In the genomic region with DNA sequence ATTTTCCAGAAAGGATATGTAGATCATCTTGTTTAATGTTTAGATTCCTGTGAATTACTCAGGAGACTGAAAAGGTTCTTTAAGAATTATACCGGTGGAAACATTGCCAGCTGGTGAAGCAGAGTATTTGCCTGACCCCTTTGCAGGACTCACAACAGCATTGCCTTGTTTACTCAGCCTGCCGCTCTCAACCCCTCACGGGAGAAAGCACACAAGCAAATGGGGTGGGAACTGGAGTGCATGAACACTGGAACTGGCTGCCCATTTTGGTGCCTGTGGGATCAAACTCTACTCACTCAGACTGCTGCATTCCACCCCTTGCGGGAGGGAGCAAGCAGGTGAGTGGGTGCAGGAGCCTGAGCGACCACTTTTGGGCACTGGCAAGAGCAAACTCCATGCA, we compare ENCODE assay signal across 1 cellular context.
TF ChIP-seq lines count a peak whose summit lies in the region.

No MANE protein-coding gene starts in this region.

TF ChIP-seq in H1, 55 proteins besides CTCF, POLR2A, EP300 and RAD21 (continued from another document):
- TF ChIP-seq, protein P1, sequence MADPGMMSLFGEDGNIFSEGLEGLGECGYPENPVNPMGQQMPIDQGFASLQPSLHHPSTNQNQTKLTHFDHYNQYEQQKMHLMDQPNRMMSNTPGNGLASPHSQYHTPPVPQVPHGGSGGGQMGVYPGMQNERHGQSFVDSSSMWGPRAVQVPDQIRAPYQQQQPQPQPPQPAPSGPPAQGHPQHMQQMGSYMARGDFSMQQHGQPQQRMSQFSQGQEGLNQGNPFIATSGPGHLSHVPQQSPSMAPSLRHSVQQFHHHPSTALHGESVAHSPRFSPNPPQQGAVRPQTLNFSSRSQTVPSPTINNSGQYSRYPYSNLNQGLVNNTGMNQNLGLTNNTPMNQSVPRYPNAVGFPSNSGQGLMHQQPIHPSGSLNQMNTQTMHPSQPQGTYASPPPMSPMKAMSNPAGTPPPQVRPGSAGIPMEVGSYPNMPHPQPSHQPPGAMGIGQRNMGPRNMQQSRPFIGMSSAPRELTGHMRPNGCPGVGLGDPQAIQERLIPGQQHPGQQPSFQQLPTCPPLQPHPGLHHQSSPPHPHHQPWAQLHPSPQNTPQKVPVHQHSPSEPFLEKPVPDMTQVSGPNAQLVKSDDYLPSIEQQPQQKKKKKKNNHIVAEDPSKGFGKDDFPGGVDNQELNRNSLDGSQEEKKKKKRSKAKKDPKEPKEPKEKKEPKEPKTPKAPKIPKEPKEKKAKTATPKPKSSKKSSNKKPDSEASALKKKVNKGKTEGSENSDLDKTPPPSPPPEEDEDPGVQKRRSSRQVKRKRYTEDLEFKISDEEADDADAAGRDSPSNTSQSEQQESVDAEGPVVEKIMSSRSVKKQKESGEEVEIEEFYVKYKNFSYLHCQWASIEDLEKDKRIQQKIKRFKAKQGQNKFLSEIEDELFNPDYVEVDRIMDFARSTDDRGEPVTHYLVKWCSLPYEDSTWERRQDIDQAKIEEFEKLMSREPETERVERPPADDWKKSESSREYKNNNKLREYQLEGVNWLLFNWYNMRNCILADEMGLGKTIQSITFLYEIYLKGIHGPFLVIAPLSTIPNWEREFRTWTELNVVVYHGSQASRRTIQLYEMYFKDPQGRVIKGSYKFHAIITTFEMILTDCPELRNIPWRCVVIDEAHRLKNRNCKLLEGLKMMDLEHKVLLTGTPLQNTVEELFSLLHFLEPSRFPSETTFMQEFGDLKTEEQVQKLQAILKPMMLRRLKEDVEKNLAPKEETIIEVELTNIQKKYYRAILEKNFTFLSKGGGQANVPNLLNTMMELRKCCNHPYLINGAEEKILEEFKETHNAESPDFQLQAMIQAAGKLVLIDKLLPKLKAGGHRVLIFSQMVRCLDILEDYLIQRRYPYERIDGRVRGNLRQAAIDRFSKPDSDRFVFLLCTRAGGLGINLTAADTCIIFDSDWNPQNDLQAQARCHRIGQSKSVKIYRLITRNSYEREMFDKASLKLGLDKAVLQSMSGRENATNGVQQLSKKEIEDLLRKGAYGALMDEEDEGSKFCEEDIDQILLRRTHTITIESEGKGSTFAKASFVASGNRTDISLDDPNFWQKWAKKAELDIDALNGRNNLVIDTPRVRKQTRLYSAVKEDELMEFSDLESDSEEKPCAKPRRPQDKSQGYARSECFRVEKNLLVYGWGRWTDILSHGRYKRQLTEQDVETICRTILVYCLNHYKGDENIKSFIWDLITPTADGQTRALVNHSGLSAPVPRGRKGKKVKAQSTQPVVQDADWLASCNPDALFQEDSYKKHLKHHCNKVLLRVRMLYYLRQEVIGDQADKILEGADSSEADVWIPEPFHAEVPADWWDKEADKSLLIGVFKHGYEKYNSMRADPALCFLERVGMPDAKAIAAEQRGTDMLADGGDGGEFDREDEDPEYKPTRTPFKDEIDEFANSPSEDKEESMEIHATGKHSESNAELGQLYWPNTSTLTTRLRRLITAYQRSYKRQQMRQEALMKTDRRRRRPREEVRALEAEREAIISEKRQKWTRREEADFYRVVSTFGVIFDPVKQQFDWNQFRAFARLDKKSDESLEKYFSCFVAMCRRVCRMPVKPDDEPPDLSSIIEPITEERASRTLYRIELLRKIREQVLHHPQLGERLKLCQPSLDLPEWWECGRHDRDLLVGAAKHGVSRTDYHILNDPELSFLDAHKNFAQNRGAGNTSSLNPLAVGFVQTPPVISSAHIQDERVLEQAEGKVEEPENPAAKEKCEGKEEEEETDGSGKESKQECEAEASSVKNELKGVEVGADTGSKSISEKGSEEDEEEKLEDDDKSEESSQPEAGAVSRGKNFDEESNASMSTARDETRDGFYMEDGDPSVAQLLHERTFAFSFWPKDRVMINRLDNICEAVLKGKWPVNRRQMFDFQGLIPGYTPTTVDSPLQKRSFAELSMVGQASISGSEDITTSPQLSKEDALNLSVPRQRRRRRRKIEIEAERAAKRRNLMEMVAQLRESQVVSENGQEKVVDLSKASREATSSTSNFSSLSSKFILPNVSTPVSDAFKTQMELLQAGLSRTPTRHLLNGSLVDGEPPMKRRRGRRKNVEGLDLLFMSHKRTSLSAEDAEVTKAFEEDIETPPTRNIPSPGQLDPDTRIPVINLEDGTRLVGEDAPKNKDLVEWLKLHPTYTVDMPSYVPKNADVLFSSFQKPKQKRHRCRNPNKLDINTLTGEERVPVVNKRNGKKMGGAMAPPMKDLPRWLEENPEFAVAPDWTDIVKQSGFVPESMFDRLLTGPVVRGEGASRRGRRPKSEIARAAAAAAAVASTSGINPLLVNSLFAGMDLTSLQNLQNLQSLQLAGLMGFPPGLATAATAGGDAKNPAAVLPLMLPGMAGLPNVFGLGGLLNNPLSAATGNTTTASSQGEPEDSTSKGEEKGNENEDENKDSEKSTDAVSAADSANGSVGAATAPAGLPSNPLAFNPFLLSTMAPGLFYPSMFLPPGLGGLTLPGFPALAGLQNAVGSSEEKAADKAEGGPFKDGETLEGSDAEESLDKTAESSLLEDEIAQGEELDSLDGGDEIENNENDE (IDR thresholded peaks at IDR 0.05; ENCODE audit: insufficient replicate concordance, low read length), result no peak
- TF ChIP-seq POLR2AphosphoS5 (IDR thresholded peaks at IDR 0.05; ENCODE audit: low read depth, low read length) (no peak), SP4 (IDR thresholded peaks at IDR 0.05; ENCODE audit: low read length) (no peak), BRCA1 (IDR thresholded peaks at IDR 0.05; ENCODE audit: low read depth, low read length) (no peak), NRF1 (IDR thresholded peaks at IDR 0.05; ENCODE audit: low read depth, low read length) (no peak)
